18 cellular contexts compared by ENCODE assay signal in genomic region chr4:89528525-89529133, GRCh38.
"Had no signal": no experiment of that assay in that cellular context is flagged by ENCODE, and none has a peak within 500 bp of the region (broad histone marks: within the 10 kb centered on the region; RNA-seq: fewer than 3 reads in every experiment).

No MANE protein-coding gene starts in this region.

- H3K9me3 Mint-ChIP-seq: T-helper 1 cell treated with Interleukin-12 subunit alpha and Interleukin-12 subunit beta and Interleukin-4 antibody, amounts not matched to agents 30 μg/mL and 1 μg/mL, for 36 hours had no signal

- FAIRE-seq: astrocyte, bronchial epithelial cell, pancreas had no signal

- H3K9me2 ChIP-seq: SK-N-SH had no signal

- H3K4me3 ChIP-seq: dorsolateral prefrontal cortex, gastroesophageal sphincter, heart right ventricle, pancreas, sigmoid colon, spleen, stomach, thoracic aorta, upper lobe of right lung had no signal

- ATAC-seq: activated CD4-positive, alpha-beta T cell treated with anti-CD3 and anti-CD28 coated beads for 36 hours; gastroesophageal sphincter; heart right ventricle; left lobe of liver; pancreas; upper lobe of right lung had no signal

- H3K27ac ChIP-seq: dorsolateral prefrontal cortex, gastroesophageal sphincter, heart right ventricle, pancreas, sigmoid colon, spleen, stomach, thoracic aorta, upper lobe of right lung had no signal

- H3K4me2 ChIP-seq: SK-N-SH had no signal

- H3K4me1 ChIP-seq: gastroesophageal sphincter, heart right ventricle, pancreas, sigmoid colon, spleen, stomach, upper lobe of right lung had no signal

- H3K36me3 ChIP-seq: gastroesophageal sphincter, heart right ventricle, pancreas, sigmoid colon, spleen, stomach, thoracic aorta, upper lobe of right lung had no signal

- H3K9me3 ChIP-seq: gastroesophageal sphincter, pancreas, sigmoid colon, SK-N-SH, stomach, thoracic aorta, upper lobe of right lung had no signal

- H3K27ac Mint-ChIP-seq: activated CD4-positive, alpha-beta T cell treated with anti-CD3 and anti-CD28 coated beads for 36 hours; T-helper 1 cell treated with Interleukin-12 subunit alpha and Interleukin-12 subunit beta and Interleukin-4 antibody, amounts not matched to agents 30 μg/mL and 1 μg/mL, for 36 hours had no signal

- H3K27me3 ChIP-seq: dorsolateral prefrontal cortex, gastroesophageal sphincter, heart right ventricle, pancreas, sigmoid colon, spleen, stomach, upper lobe of right lung had no signal

- DNase-seq: activated CD4-positive, alpha-beta T cell treated with anti-CD3 and anti-CD28 coated beads for 36 hours; dorsolateral prefrontal cortex; erythroblast; heart right ventricle; islet precursor cell; midbrain; pancreas; sigmoid colon; SK-N-SH; spleen; stomach; upper lobe of right lung had no signal

- H3K4me3 Mint-ChIP-seq: activated CD4-positive, alpha-beta T cell treated with anti-CD3 and anti-CD28 coated beads for 36 hours; T-helper 1 cell treated with Interleukin-12 subunit alpha and Interleukin-12 subunit beta and Interleukin-4 antibody, amounts not matched to agents 30 μg/mL and 1 μg/mL, for 36 hours had no signal

- H3K9ac ChIP-seq: SK-N-SH had no signal
